Comparison of ENCODE assay signal across 8 cellular contexts in genomic region chr1:245154429-245155185, GRCh38. TPM values are rescaled to one million over a fixed set of nuclear protein-coding genes. Genes with fewer than 3 reads are reported as not detected.
DNase-seq lines count a peak whose midpoint lies in the region; ATAC-seq and TF ChIP-seq lines count a peak whose summit lies in the region.

Gene KIF26B, plus strand, starts transcription at chr1:245154985. Its CDS starts 440 bp downstream, at chr1:245155425.

- ATAC-seq in activated T-helper 17 cell treated with anti-CD3 and anti-CD28 coated beads, Interleukin-2, amount 50 U/mL, for 72 hours (replicated peaks) = peak; percentile 20
- ATAC-seq in gastroesophageal sphincter (no peak), HG03097 (IDR thresholded peaks at IDR 0.05; ENCODE audit: low FRiP score, unreplicated experiment) (no peak), HG02970 (IDR thresholded peaks at IDR 0.05; ENCODE audit: low FRiP score, unreplicated experiment) (no peak)

- no peak for TF ChIP-seq EP300 in gastroesophageal sphincter (IDR thresholded peaks at IDR 0.05)

- H3K9me3 ChIP-seq in gastroesophageal sphincter = no peaks in the 10 kb centered on the region

- no peak within 1 kb of the TSS for H3K27ac Mint-ChIP-seq in activated T-helper 17 cell treated with anti-CD3 and anti-CD28 coated beads, Interleukin-2, amount 50 U/mL, for 72 hours

- H3K27ac ChIP-seq in gastroesophageal sphincter = peak within 1 kb of the TSS in 2 of 4 donors; percentile 27 to 50

- no peak for TF ChIP-seq POLR2A in gastroesophageal sphincter (IDR thresholded peaks at IDR 0.05)

- H3K4me3 Mint-ChIP-seq in activated T-helper 17 cell treated with anti-CD3 and anti-CD28 coated beads, Interleukin-2, amount 50 U/mL, for 72 hours = peak within 1 kb of the TSS; percentile 75

- H3K4me1 Mint-ChIP-seq in activated T-helper 17 cell treated with anti-CD3 and anti-CD28 coated beads, Interleukin-2, amount 50 U/mL, for 72 hours = no peaks in the 10 kb centered on the region

- WGBS in gastroesophageal sphincter (ENCODE audit: low coverage in 1 of 2), 2 donors = 0% methylated on average over 2 of the region's 81 CpGs; no CpG with 5 or more reads in 1 of the 2 donors

- peak within 1 kb of the TSS; percentile 35 to 65 for H3K4me3 ChIP-seq in gastroesophageal sphincter

- no peaks in the 10 kb centered on the region for H3K36me3 ChIP-seq in gastroesophageal sphincter

- no peak for TF ChIP-seq CTCF in gastroesophageal sphincter (IDR thresholded peaks at IDR 0.05)

- H3K9me3 Mint-ChIP-seq in activated T-helper 17 cell treated with anti-CD3 and anti-CD28 coated beads, Interleukin-2, amount 50 U/mL, for 72 hours = peaks cover 1% of the 10 kb centered on the region

- peaks cover 44% of the 10 kb centered on the region for H3K27me3 Mint-ChIP-seq in activated T-helper 17 cell treated with anti-CD3 and anti-CD28 coated beads, Interleukin-2, amount 50 U/mL, for 72 hours

- H3K36me3 Mint-ChIP-seq in activated T-helper 17 cell treated with anti-CD3 and anti-CD28 coated beads, Interleukin-2, amount 50 U/mL, for 72 hours (ENCODE audit: low read depth) = no peaks in the 10 kb centered on the region

- peak; percentile 17 for DNase-seq in activated T-cell treated with anti-CD3 and anti-CD28 coated beads for 24 hours (ENCODE audit: low read depth)
- no peak for DNase-seq in activated T-cell treated with anti-CD3 and anti-CD28 coated beads for 4 hours
- peak; percentile 81 for DNase-seq in NCI-H2227 (lab: John Stamatoyannopoulos, UW; ENCODE audit: unreplicated experiment)
- DNase-seq in occipital lobe (lab: John Stamatoyannopoulos, UW) = peak; percentile 43

- H3K4me1 ChIP-seq in gastroesophageal sphincter = peaks cover 0 to 45% (median 30%) of the 10 kb centered on the region in 3 donors

- peaks cover 64% of the 10 kb centered on the region for H3K27me3 ChIP-seq in gastroesophageal sphincter

RNA-seq across cellular contexts. Expression of gene KIF26B, which starts in this region (rescaled TPM):
- not detected for total RNA-seq in activated T-helper 17 cell treated with anti-CD3 and anti-CD28 coated beads, Interleukin-2, amount 50 U/mL, for 72 hours
- 1 to 10 TPM in 2 of 4 donors, under 1 TPM in 2; 0.62 to 1.9 (median 0.97) TPM for total RNA-seq in gastroesophageal sphincter
- 31.7 TPM for total RNA-seq in occipital lobe

Comparison
In these comparisons a context has a peak if more than half of its experiments do, and no peak if none do; other contexts are left out.
1. RNA of gene KIF26B (total RNA-seq): 31.7 TPM in occipital lobe (single experiment); 0.62 to 1.9 TPM in gastroesophageal sphincter and not detected in activated T-helper 17 cell treated with anti-CD3 and anti-CD28 coated beads, Interleukin-2, amount 50 U/mL, for 72 hours; every median in the first group is over 10 times any median in the second.
2. Peak in ATAC-seq in activated T-helper 17 cell treated with anti-CD3 and anti-CD28 coated beads, Interleukin-2, amount 50 U/mL, for 72 hours; RNA of the gene not detected or under 1 TPM.